Comparison of ENCODE assay signal across 8 cellular contexts in the genomic region with DNA sequence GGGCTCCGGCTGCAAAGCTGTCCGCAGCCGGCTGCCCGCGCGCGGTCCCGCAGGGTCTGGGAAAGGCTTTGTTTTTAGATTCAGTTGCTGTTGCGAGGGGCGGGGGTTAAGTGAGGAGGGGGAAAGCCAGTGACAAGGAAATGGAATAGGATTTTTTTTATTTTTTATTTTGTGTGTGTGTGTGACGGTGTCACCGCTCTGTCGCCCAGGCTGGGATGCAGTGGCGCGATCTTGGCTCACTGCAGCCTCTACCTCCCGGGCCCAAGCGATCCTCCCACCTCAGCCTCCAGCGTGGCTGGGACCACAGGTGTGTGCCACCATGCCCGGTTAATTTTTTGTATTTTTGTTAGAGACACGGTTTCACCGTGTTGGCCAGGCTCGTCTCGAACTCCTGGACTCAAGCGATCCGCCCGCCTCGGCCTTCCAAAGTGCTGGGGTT.
DNase-seq lines count a peak whose midpoint lies in the region; ATAC-seq and TF ChIP-seq lines count a peak whose summit lies in the region.

No MANE protein-coding gene starts in this region.

- H3K9me3 Mint-ChIP-seq in dendritic cell treated with granulocyte-macrophage colony-stimulating factor and Interleukin-4, amounts not matched to agents 40 ng/mL and 50 ng/mL, for 4 days, result no peaks in the 10 kb centered on the region

- no peaks in the 10 kb centered on the region for H3K27me3 Mint-ChIP-seq in dendritic cell treated with granulocyte-macrophage colony-stimulating factor and Interleukin-4, amounts not matched to agents 40 ng/mL and 50 ng/mL, for 4 days

- H3K4me3 ChIP-seq in AG10803 (ENCODE audit: low read length) (peak overlapping the region; percentile 89), MM.1S (ENCODE audit: low read length) (peak overlapping the region; percentile 86), muscle layer of colon (ENCODE audit: low read depth in 1 of 2, low read length in 2 of 2) (peak overlapping the region; percentile 78)

- H3K27me3 ChIP-seq in MM.1S (replicated peaks; ENCODE audit: insufficient read depth, low read length) (no peaks in the 10 kb centered on the region), muscle layer of colon (ENCODE audit: control insufficient read depth in 1 of 2, insufficient read depth in 2 of 2, low read length in 2 of 2) (no peaks in the 10 kb centered on the region)

- no peaks in the 10 kb centered on the region for H3K9me2 ChIP-seq in MM.1S (replicated peaks; ENCODE audit: insufficient read depth, low read length)

- H3K4me2 ChIP-seq in MM.1S (ENCODE audit: low read depth, low read length), result peak overlapping the region; percentile 95

- no peak for ATAC-seq in HG03571 (IDR thresholded peaks at IDR 0.05; ENCODE audit: unreplicated experiment)

- no peak overlapping the region for H2AFZ ChIP-seq in MM.1S (ENCODE audit: low read length)

- no peak for DNase-seq in AG10803 (ENCODE audit: low read depth)
- peak; percentile 40 for DNase-seq in MM.1S
- no peak for DNase-seq in NCI-H2196 treated with DMSO at 0.1 percent for 48 hours (lab: John Stamatoyannopoulos, UW; ENCODE audit: unreplicated experiment)
- no peak for DNase-seq in NCI-H1417 (lab: John Stamatoyannopoulos, UW)
- no peak for DNase-seq in NOMO-1 treated with DMSO at 0.1 percent for 48 hours (lab: John Stamatoyannopoulos, UW; ENCODE audit: unreplicated experiment)

- H3K9me3 ChIP-seq in MM.1S (replicated peaks; ENCODE audit: insufficient read depth, low read length) (no peaks in the 10 kb centered on the region), muscle layer of colon (ENCODE audit: low read length) (no peaks in the 10 kb centered on the region)

- H3K4me3 Mint-ChIP-seq in dendritic cell treated with granulocyte-macrophage colony-stimulating factor and Interleukin-4, amounts not matched to agents 40 ng/mL and 50 ng/mL, for 4 days, result peak overlapping the region; percentile 88

- peaks cover 17% of the 10 kb centered on the region for H3K36me3 Mint-ChIP-seq in dendritic cell treated with granulocyte-macrophage colony-stimulating factor and Interleukin-4, amounts not matched to agents 40 ng/mL and 50 ng/mL, for 4 days (ENCODE audit: low read depth)

- H3K79me2 ChIP-seq in MM.1S (ENCODE audit: low read length), result peaks cover 74% of the 10 kb centered on the region

- intact Hi-C loops in dendritic cell treated with granulocyte-macrophage colony-stimulating factor and Interleukin-4, amounts not matched to agents 40 ng/mL and 50 ng/mL, for 4 days (cut with micrococcal nuclease), result loop anchor here (5.0 kb wide), 1 partner anchor 271 kb away; the partner anchor contains the start of gene PNRC1

- peaks cover 4% of the 10 kb centered on the region; the same call in 1 of the 2 replicates for H3K36me3 ChIP-seq in MM.1S (replicated peaks; ENCODE audit: insufficient read depth, low read length)
- no peaks in the 10 kb centered on the region for H3K36me3 ChIP-seq in muscle layer of colon (ENCODE audit: insufficient read depth, low read length)

- H3K4me1 ChIP-seq in MM.1S (ENCODE audit: low read length), result peaks cover 61% of the 10 kb centered on the region
- peaks cover 33% of the 10 kb centered on the region for H3K4me1 ChIP-seq in muscle layer of colon (ENCODE audit: insufficient read depth, low read length)

- peaks cover 85% of the 10 kb centered on the region for H3F3A ChIP-seq in MM.1S (ENCODE audit: insufficient read depth, low read length)

- H4K20me1 ChIP-seq in MM.1S (ENCODE audit: insufficient read depth, low read length), result peaks cover 6% of the 10 kb centered on the region; the same call in 1 of the 2 replicates

- TF ChIP-seq CTCF in AG10803 (conservative IDR thresholded peaks at IDR 0.05; ENCODE audit: low read length) (no peak), MM.1S (IDR thresholded peaks at IDR 0.05; ENCODE audit: low read length) (no peak)

- peak overlapping the region; percentile 94 for H3K27ac Mint-ChIP-seq in dendritic cell treated with granulocyte-macrophage colony-stimulating factor and Interleukin-4, amounts not matched to agents 40 ng/mL and 50 ng/mL, for 4 days

- H3K9ac ChIP-seq in MM.1S (ENCODE audit: low read length), result peak overlapping the region; percentile 89
- peak overlapping the region; percentile 74 for H3K9ac ChIP-seq in muscle layer of colon (ENCODE audit: low read length)

- peaks cover 45% of the 10 kb centered on the region for H3K4me1 Mint-ChIP-seq in dendritic cell treated with granulocyte-macrophage colony-stimulating factor and Interleukin-4, amounts not matched to agents 40 ng/mL and 50 ng/mL, for 4 days (ENCODE audit: low read depth)

- H3K27ac ChIP-seq in MM.1S (ENCODE audit: low read length), result peak overlapping the region; percentile 99
- peak overlapping the region; percentile 97 for H3K27ac ChIP-seq in muscle layer of colon (ENCODE audit: low read depth, low read length)
